ENCODE assay signal across 21 cellular contexts in the genomic region with DNA sequence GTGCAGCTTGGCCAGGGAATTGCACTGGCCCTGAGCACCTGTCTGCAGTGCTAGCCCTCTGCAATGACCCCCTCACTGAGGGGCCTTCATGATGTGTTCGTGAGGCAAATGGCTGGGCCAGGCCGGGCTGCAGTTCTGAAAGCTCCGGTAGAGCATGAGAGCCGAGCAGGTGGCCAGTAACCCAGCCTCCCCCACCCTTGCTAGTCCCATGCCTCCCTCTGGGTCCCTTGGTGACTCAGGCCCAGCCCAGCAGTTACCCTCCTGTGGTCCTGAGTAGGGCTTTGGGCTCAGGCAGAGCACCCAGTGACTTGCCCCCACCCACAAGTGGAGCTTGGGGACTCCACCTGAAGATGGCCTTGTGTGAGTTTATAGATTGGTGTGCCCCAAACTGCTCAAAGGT. TPM values are rescaled to one million over a fixed set of nuclear protein-coding genes. Genes with fewer than 3 reads are reported as not detected.
DNase-seq lines count a peak whose midpoint lies in the region; ATAC-seq, FAIRE-seq and TF ChIP-seq lines count a peak whose summit lies in the region.
"Had no signal": no experiment of that assay in that cellular context is flagged by ENCODE, and none has a peak within 500 bp of the region (broad histone marks: within the 10 kb centered on the region; RNA-seq: fewer than 3 reads in every experiment).

No MANE protein-coding gene starts in this region.

- no peak for TF ChIP-seq POLR2A in stomach (IDR thresholded peaks at IDR 0.05)

- H3K9me3 ChIP-seq in WERI-Rb-1 (ENCODE audit: severe bottlenecking): no peaks in the 10 kb centered on the region
- H3K9me3 ChIP-seq in stomach: no peaks in the 10 kb centered on the region
- H3K9me3 ChIP-seq: colonic mucosa, lower lobe of right lung, SJSA1, upper lobe of right lung had no signal

- TF ChIP-seq EP300 in stomach (IDR thresholded peaks at IDR 0.05): no peak

- no peak overlapping the region for H3K4me3 Mint-ChIP-seq in activated CD8-positive, alpha-beta memory T cell treated with anti-CD3 and anti-CD28 coated beads, Interleukin-2, amount 10 ng/mL, durations not matched to agents 7 days and 5 days

- TF ChIP-seq CTCF in WERI-Rb-1 (IDR thresholded peaks at IDR 0.05; ENCODE audit: low read depth, low read length) (no peak), stomach (IDR thresholded peaks at IDR 0.05) (no peak)

- peaks cover 60% of the 10 kb centered on the region for H3K4me1 Mint-ChIP-seq in activated CD8-positive, alpha-beta memory T cell treated with anti-CD3 and anti-CD28 coated beads, Interleukin-2, amount 10 ng/mL, durations not matched to agents 7 days and 5 days

- no peaks in the 10 kb centered on the region for H3K9me3 Mint-ChIP-seq in activated CD8-positive, alpha-beta memory T cell treated with anti-CD3 and anti-CD28 coated beads, Interleukin-2, amount 10 ng/mL, durations not matched to agents 7 days and 5 days (ENCODE audit: low read depth)
- H3K9me3 Mint-ChIP-seq: CD4-positive, alpha-beta memory T cell had no signal

- H3K4me3 ChIP-seq in WERI-Rb-1 (ENCODE audit: low read depth, low read length) (no peak overlapping the region), stomach (no peak overlapping the region)
- H3K4me3 ChIP-seq: colonic mucosa, lower lobe of right lung, SJSA1, upper lobe of right lung had no signal

- intact Hi-C loops in stomach (cut with DNase I; ENCODE audit: low total_unique reads): no loop called here

- DNase-seq in activated CD8-positive, alpha-beta memory T cell treated with anti-CD3 and anti-CD28 coated beads, Interleukin-2, amount 10 ng/mL, durations not matched to agents 7 days and 5 days: no peak
- DNase-seq in activated CD8-positive, alpha-beta memory T cell treated with anti-CD3 and anti-CD28 coated beads, Interleukin-2, amount 50 U/mL, for 4 hours: no peak
- DNase-seq in WERI-Rb-1: peak; percentile 0
- peak; percentile 23 for DNase-seq in left lobe of liver (ENCODE audit: low spot score)
- DNase-seq in stomach: peak; percentile 21
- no peak for DNase-seq in amygdala (lab: John Stamatoyannopoulos, UW)
- DNase-seq in RCC 7860 (ENCODE audit: low spot score): no peak
- DNase-seq: activated naive CD4-positive, alpha-beta T cell treated with anti-CD3 and anti-CD28 coated beads, Interleukin-2, amount 50 U/mL, for 16 hours; CD4-positive, alpha-beta memory T cell; colonic mucosa; DMS79; lower lobe of right lung; NCI-H526; stimulated activated CD4-positive, alpha-beta T cell treated with anti-CD3 and anti-CD28 coated beads, Interleukin-2, amount 100 ng/mL, for 24 hours; T-helper 9 cell had no signal

- H3K27ac ChIP-seq in WERI-Rb-1 (no peak overlapping the region), stomach (no peak overlapping the region)
- H3K27ac ChIP-seq: colonic mucosa, lower lobe of right lung, SJSA1, upper lobe of right lung had no signal

- CTCF ChIA-PET in activated CD8-positive, alpha-beta memory T cell treated with anti-CD3 and anti-CD28 coated beads, Interleukin-2, amount 10 ng/mL, durations not matched to agents 7 days and 5 days (lab: Charles Lee): interaction anchor here (0.9 to 4.2 kb wide), 6 partner anchors 8 to 17 kb away, joined by 3 to 49 read pairs (median 8); a partner anchor contains a TSS

- no peaks in the 10 kb centered on the region for H3K27me3 Mint-ChIP-seq in activated CD8-positive, alpha-beta memory T cell treated with anti-CD3 and anti-CD28 coated beads, Interleukin-2, amount 10 ng/mL, durations not matched to agents 7 days and 5 days

- peak overlapping the region; percentile 97 for H3K27ac Mint-ChIP-seq in activated CD8-positive, alpha-beta memory T cell treated with anti-CD3 and anti-CD28 coated beads, Interleukin-2, amount 10 ng/mL, durations not matched to agents 7 days and 5 days
- H3K27ac Mint-ChIP-seq: progenitor cell of endocrine pancreas had no signal

- H3K36me3 Mint-ChIP-seq in activated CD8-positive, alpha-beta memory T cell treated with anti-CD3 and anti-CD28 coated beads, Interleukin-2, amount 10 ng/mL, durations not matched to agents 7 days and 5 days: no peaks in the 10 kb centered on the region
- H3K36me3 Mint-ChIP-seq: CD4-positive, alpha-beta memory T cell had no signal

- H3K27me3 ChIP-seq in WERI-Rb-1 (ENCODE audit: insufficient read depth, low read depth, severe bottlenecking): peaks cover 83% of the 10 kb centered on the region
- H3K27me3 ChIP-seq in stomach: no peaks in the 10 kb centered on the region
- H3K27me3 ChIP-seq: colonic mucosa, SJSA1, upper lobe of right lung had no signal

- no peak for ATAC-seq in activated CD8-positive, alpha-beta memory T cell treated with anti-CD3 and anti-CD28 coated beads, Interleukin-2, amount 10 ng/mL, durations not matched to agents 7 days and 5 days
- ATAC-seq in left lobe of liver (no peak), GM19467 (IDR thresholded peaks at IDR 0.05; ENCODE audit: unreplicated experiment) (no peak)
- ATAC-seq: activated CD4-positive, CD25-positive, alpha-beta regulatory T cell treated with anti-CD3 and anti-CD28 coated beads, Interleukin-2, amount 50 U/mL, for 24 hours; HepG2; lower lobe of right lung had no signal

- FAIRE-seq in RCC 7860 (lab: Jason Lieb, UNC): no peak
- FAIRE-seq: HepG2 had no signal

- H3K4me1 ChIP-seq in stomach: peaks cover 0 to 15% (median 0%) of the 10 kb centered on the region in 4 donors
- H3K4me1 ChIP-seq: colonic mucosa, SJSA1, upper lobe of right lung had no signal

- no peaks in the 10 kb centered on the region for H3K36me3 ChIP-seq in WERI-Rb-1
- H3K36me3 ChIP-seq in stomach: no peaks in the 10 kb centered on the region
- H3K36me3 ChIP-seq: colonic mucosa, lower lobe of right lung, SJSA1, upper lobe of right lung had no signal

- 89 to 93% (median 90%) methylated on average over 4 of the region's 4 CpGs; no CpG with 5 or more reads in 1 of the 5 donors for WGBS in stomach, 5 donors

RNA-seq across cellular contexts. Expression of a gene that starts 16.1 kb away (rescaled TPM):
- 10 to 100 TPM; 38.0 to 39.7 TPM for total RNA-seq in activated CD8-positive, alpha-beta memory T cell treated with anti-CD3 and anti-CD28 coated beads, Interleukin-2, amount 10 ng/mL, durations not matched to agents 7 days and 5 days
- total RNA-seq in left lobe of liver (5.5 TPM), stomach (10 to 100 TPM in 2 of 5 donors, 1 to 10 TPM in 3; 2.0 to 30.1 (median 8.9) TPM)
- 10 to 100 TPM in 1 of 3 donors, 1 to 10 TPM in 2; 4.1 to 10.7 (median 6.7) TPM for polyA plus RNA-seq in stomach

RNA-seq across cellular contexts. Expression of a gene that starts 45.2 kb away (rescaled TPM):
- total RNA-seq in activated CD8-positive, alpha-beta memory T cell treated with anti-CD3 and anti-CD28 coated beads, Interleukin-2, amount 10 ng/mL, durations not matched to agents 7 days and 5 days: under 1 TPM; 0.38 to 0.45 TPM
- total RNA-seq in left lobe of liver (1.1 TPM), stomach (1 to 10 TPM in 3 of 5 donors, not detected in 2; 3.1 to 9.8 (median 3.2) TPM)
- polyA plus RNA-seq in stomach: 1 to 10 TPM in 1 of 3 donors, under 1 TPM in 2; 0.31 to 1.9 (median 0.93) TPM
- total RNA-seq: CD4-positive, alpha-beta memory T cell; SJSA1 had no signal
- polyA plus RNA-seq: CD4-positive, alpha-beta memory T cell; HepG2 had no signal

Comparison
In these comparisons a context has a peak if more than half of its experiments do, and no peak if none do; other contexts are left out.
1. DNase-seq: peak in WERI-Rb-1 (single experiment), left lobe of liver (single experiment) and stomach (single experiment); none in activated CD8-positive, alpha-beta memory T cell treated with anti-CD3 and anti-CD28 coated beads, Interleukin-2, amount 10 ng/mL, durations not matched to agents 7 days and 5 days (single experiment), activated CD8-positive, alpha-beta memory T cell treated with anti-CD3 and anti-CD28 coated beads, Interleukin-2, amount 50 U/mL, for 4 hours (single experiment), amygdala (0 of 56) and RCC 7860 (single experiment).